In the genomic region with DNA sequence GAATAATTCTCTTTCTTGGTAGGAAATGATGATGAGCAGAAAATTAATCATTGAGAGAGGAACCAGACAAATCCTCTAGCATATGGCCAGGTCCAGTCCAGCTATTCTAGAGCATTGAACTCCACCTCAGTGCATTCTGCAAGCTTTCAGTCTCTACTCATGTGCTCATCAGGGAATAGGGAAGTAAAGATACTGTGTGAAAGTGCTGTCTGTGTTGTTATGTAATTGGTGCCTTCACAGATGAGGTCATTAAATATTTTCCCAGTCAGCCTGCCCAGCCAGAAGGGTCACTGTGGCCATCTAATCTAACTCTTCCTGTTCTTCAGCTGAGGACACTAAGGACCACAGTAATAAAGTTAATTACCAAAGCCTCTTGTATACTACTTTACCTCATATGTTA, we compare ENCODE assay signal across 9 cellular contexts. TPM values are rescaled to one million over a fixed set of nuclear protein-coding genes. Genes with fewer than 3 reads are reported as not detected.
A peak's percentile ranks its signal among the peaks of the same experiment; 100 is the strongest.
DNase-seq lines count a peak whose midpoint lies in the region; ATAC-seq and TF ChIP-seq lines count a peak whose summit lies in the region.
"Had no signal": no experiment of that assay in that cellular context is flagged by ENCODE, and none has a peak within 500 bp of the region (broad histone marks: within the 10 kb centered on the region; RNA-seq: fewer than 3 reads in every experiment).

No MANE protein-coding gene starts in this region.

- no peaks in the 10 kb centered on the region for H3K27me3 ChIP-seq in gastroesophageal sphincter
- H3K27me3 ChIP-seq in rectal smooth muscle tissue (ENCODE audit: control insufficient read depth, insufficient read depth, low read length) = no peaks in the 10 kb centered on the region
- H3K27me3 ChIP-seq in CD8-positive, alpha-beta memory T cell (ENCODE audit: insufficient read depth, low read length, poor library complexity, severe bottlenecking) = no peaks in the 10 kb centered on the region

- H3K27ac Mint-ChIP-seq in CD8-positive, alpha-beta memory T cell = peak overlapping the region in 1 of 8 donors; percentile 50

- no peaks in the 10 kb centered on the region for H3K9me3 Mint-ChIP-seq in CD8-positive, alpha-beta memory T cell

- no peak overlapping the region for H3K4me3 Mint-ChIP-seq in CD8-positive, alpha-beta memory T cell

- H3K36me3 ChIP-seq in gastroesophageal sphincter (no peaks in the 10 kb centered on the region), rectal smooth muscle tissue (ENCODE audit: control insufficient read depth, insufficient read depth, low read length) (no peaks in the 10 kb centered on the region)
- no peaks in the 10 kb centered on the region for H3K36me3 ChIP-seq in CD8-positive, alpha-beta memory T cell (ENCODE audit: insufficient read depth, low read length)

- H3K4me3 ChIP-seq in gastroesophageal sphincter (no peak overlapping the region), rectal smooth muscle tissue (ENCODE audit: low read length) (no peak overlapping the region)
- H3K4me3 ChIP-seq in CD8-positive, alpha-beta memory T cell (ENCODE audit: low read length) = no peak overlapping the region

- POLR2A ChIA-PET in CD8-positive, alpha-beta memory T cell (lab: Charles Lee) = no interaction called here

- no peaks in the 10 kb centered on the region for H3K36me3 Mint-ChIP-seq in CD8-positive, alpha-beta memory T cell

- H3K27ac ChIP-seq in gastroesophageal sphincter = peak overlapping the region in 3 of 4 donors; percentile 54 to 70 (median 66)
- H3K27ac ChIP-seq in rectal smooth muscle tissue (ENCODE audit: low read depth, low read length) = peak overlapping the region; percentile 21
- H3K27ac ChIP-seq in CD8-positive, alpha-beta memory T cell (ENCODE audit: low read depth, low read length) = no peak overlapping the region

- TF ChIP-seq EP300 in gastroesophageal sphincter (IDR thresholded peaks at IDR 0.05) = no peak

- no peaks in the 10 kb centered on the region for H3K4me1 Mint-ChIP-seq in CD8-positive, alpha-beta memory T cell

- H3K9ac ChIP-seq in rectal smooth muscle tissue (ENCODE audit: low read length) = no peak overlapping the region

- CTCF ChIA-PET in CD8-positive, alpha-beta memory T cell (lab: Charles Lee) = no interaction called here

- ATAC-seq in gastroesophageal sphincter (peak; percentile 90), HG02678 (IDR thresholded peaks at IDR 0.05; ENCODE audit: unreplicated experiment) (no peak)

- H3K9me3 ChIP-seq in gastroesophageal sphincter = no peaks in the 10 kb centered on the region
- no peaks in the 10 kb centered on the region for H3K9me3 ChIP-seq in CD8-positive, alpha-beta memory T cell (ENCODE audit: low read length)

- peaks cover 3 to 4% of the 10 kb centered on the region in 2 donors for H3K27me3 Mint-ChIP-seq in CD8-positive, alpha-beta memory T cell

- TF ChIP-seq CTCF in gastroesophageal sphincter (IDR thresholded peaks at IDR 0.05) = no peak

- no peak for TF ChIP-seq POLR2A in gastroesophageal sphincter (IDR thresholded peaks at IDR 0.05)

- DNase-seq in GM04504 (ENCODE audit: low read depth) = peak; percentile 35
- DNase-seq in RPMI8226 = peak; percentile 52
- no peak for DNase-seq in T-helper 2 cell
- no peak for DNase-seq in CD8-positive, alpha-beta memory T cell
- DNase-seq in activated naive CD4-positive, alpha-beta T cell (lab: John Stamatoyannopoulos, UW) = no peak
- DNase-seq: T1000 had no signal

- H3K4me1 ChIP-seq in gastroesophageal sphincter (peaks cover 0 to 27% (median 5%) of the 10 kb centered on the region in 3 donors), rectal smooth muscle tissue (ENCODE audit: control insufficient read depth, insufficient read depth, low read length) (peaks cover 3% of the 10 kb centered on the region)
- H3K4me1 ChIP-seq in CD8-positive, alpha-beta memory T cell (ENCODE audit: insufficient read depth, low read length) = no peaks in the 10 kb centered on the region

RNA-seq across cellular contexts. Expression of gene C3orf62, which starts 28.2 kb away (rescaled TPM):
- total RNA-seq in gastroesophageal sphincter = 10 to 100 TPM in 1 of 4 donors, 1 to 10 TPM in 3; 3.5 to 14.9 (median 4.2) TPM
- total RNA-seq in CD8-positive, alpha-beta memory T cell = 1 to 10 TPM; 6.1 to 6.6 TPM
- polyA plus RNA-seq in CD8-positive, alpha-beta memory T cell = 1.8 TPM

Comparison
In these comparisons a context has a peak if more than half of its experiments do, and no peak if none do; other contexts are left out.
1. DNase-seq: peak in GM04504 (single experiment) and RPMI8226 (single experiment); none in T-helper 2 cell (0 of 5), CD8-positive, alpha-beta memory T cell (0 of 5) and activated naive CD4-positive, alpha-beta T cell (0 of 4).